Comparison of ENCODE assay signal across 17 cellular contexts in the genomic region with DNA sequence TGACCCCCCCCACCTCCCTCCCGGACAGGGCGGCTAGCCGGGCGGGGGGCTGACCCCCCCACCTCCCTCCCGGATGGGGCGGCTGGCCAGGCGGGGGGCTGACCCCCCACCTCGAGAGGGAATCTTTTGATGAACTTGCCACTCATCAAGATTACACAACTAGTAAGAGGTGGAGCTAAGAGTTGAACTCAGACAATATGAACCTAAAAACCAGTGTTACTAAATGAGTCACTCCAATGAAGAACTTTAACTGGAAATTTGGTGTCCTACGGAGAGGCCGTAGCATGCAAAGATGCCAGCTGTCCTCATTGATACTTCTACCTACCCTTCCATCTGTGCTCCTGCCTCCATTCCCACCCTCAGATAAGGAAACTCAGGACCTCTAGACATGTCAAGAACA. TPM values are rescaled to one million over a fixed set of nuclear protein-coding genes. Genes with fewer than 3 reads are reported as not detected.
DNase-seq lines count a peak whose midpoint lies in the region; ATAC-seq and TF ChIP-seq lines count a peak whose summit lies in the region.
"Had no signal": no experiment of that assay in that cellular context is flagged by ENCODE, and none has a peak within 500 bp of the region (broad histone marks: within the 10 kb centered on the region; RNA-seq: fewer than 3 reads in every experiment).

No MANE protein-coding gene starts in this region.

- in situ Hi-C loops in GM13976 (cut with MboI; ENCODE audit: low sequenced_read_pairs, unreplicated experiment) = no loop called here

- no peak overlapping the region for H3K4me3 ChIP-seq in fibroblast of mammary gland (ENCODE audit: control insufficient read depth, low read depth, low read length)
- no peak overlapping the region for H3K4me3 ChIP-seq in left lung
- H3K4me3 ChIP-seq: BLaER1 treated with 17β-estradiol and CSF1 and Interleukin-3, amounts not matched to agents 10 nM and 100 nM; GM23248; MG63 had no signal

- DNase-seq in COLO829 (ENCODE audit: low spot score) (peak; percentile 28), GM13976 (ENCODE audit: low spot score) (peak; percentile 11), RPMI7951 (ENCODE audit: low read depth) (peak; percentile 52), fibroblast of mammary gland (ENCODE audit: low read depth) (peak; percentile 42), left lung (no peak), left ventricle myocardium superior (no peak), iPS-NIHi11 (ENCODE audit: low spot score) (no peak)
- DNase-seq: DMS153, GM23248, MG63, NCI-H187 treated with DMSO at 0.1 percent for 48 hours, NCI-H510A treated with DMSO at 0.1 percent for 48 hours, OCI-M1, SHP77 had no signal

- no peaks in the 10 kb centered on the region for H3K27me3 ChIP-seq in left lung
- H3K27me3 ChIP-seq: BLaER1 treated with 17β-estradiol and CSF1 and Interleukin-3, amounts not matched to agents 10 nM and 100 nM; MG63 had no signal

- ATAC-seq in GM19035 (IDR thresholded peaks at IDR 0.05; ENCODE audit: unreplicated experiment) = no peak
- ATAC-seq in left lung = no peak
- ATAC-seq in left ventricle myocardium superior = no peak

- intact Hi-C loops in left lung (cut with DNase I) = no loop called here
- intact Hi-C loops in left ventricle myocardium superior (cut with micrococcal nuclease) = no loop called here

- H3K36me3 ChIP-seq in left lung = no peaks in the 10 kb centered on the region
- H3K36me3 ChIP-seq: BLaER1 treated with 17β-estradiol and CSF1 and Interleukin-3, amounts not matched to agents 10 nM and 100 nM; MG63 had no signal

- H3K27ac ChIP-seq in left lung = no peak overlapping the region
- H3K27ac ChIP-seq: BLaER1 treated with 17β-estradiol and CSF1 and Interleukin-3, amounts not matched to agents 10 nM and 100 nM; GM23248; KMS-11 had no signal

- no peaks in the 10 kb centered on the region for H3K4me1 ChIP-seq in left lung

- no peaks in the 10 kb centered on the region for H3K9me3 ChIP-seq in left lung
- H3K9me3 ChIP-seq: MG63 had no signal

- TF ChIP-seq CTCF in GM13976 (IDR thresholded peaks at IDR 0.05; ENCODE audit: borderline replicate concordance, control extremely low read depth, extremely low read depth, insufficient read depth, missing control alignments) (no peak), fibroblast of mammary gland (conservative IDR thresholded peaks at IDR 0.05; ENCODE audit: control insufficient read depth, insufficient read depth, low read depth, low read length) (no peak), left lung (IDR thresholded peaks at IDR 0.05) (no peak)

RNA-seq across cellular contexts. Expression of a gene that starts 42.8 kb away (rescaled TPM):
- total RNA-seq in RPMI7951 (2014; rRNA removed; shearing (Covaris generic)) = 200 and 262 TPM in 2 replicates
- total RNA-seq in left lung (10 to 100 TPM; 16.7 to 17.3 TPM), left ventricle myocardium superior (22.2 TPM)

Comparison
In these comparisons a context has a peak if more than half of its experiments do, and no peak if none do; other contexts are left out.
1. DNase-seq: peak in COLO829 (single experiment), GM13976 (single experiment), RPMI7951 (single experiment) and fibroblast of mammary gland (single experiment); none in left lung (0 of 2), left ventricle myocardium superior (single experiment) and iPS-NIHi11 (single experiment).